ENCODE assay signal across 8 cellular contexts in the genomic region with DNA sequence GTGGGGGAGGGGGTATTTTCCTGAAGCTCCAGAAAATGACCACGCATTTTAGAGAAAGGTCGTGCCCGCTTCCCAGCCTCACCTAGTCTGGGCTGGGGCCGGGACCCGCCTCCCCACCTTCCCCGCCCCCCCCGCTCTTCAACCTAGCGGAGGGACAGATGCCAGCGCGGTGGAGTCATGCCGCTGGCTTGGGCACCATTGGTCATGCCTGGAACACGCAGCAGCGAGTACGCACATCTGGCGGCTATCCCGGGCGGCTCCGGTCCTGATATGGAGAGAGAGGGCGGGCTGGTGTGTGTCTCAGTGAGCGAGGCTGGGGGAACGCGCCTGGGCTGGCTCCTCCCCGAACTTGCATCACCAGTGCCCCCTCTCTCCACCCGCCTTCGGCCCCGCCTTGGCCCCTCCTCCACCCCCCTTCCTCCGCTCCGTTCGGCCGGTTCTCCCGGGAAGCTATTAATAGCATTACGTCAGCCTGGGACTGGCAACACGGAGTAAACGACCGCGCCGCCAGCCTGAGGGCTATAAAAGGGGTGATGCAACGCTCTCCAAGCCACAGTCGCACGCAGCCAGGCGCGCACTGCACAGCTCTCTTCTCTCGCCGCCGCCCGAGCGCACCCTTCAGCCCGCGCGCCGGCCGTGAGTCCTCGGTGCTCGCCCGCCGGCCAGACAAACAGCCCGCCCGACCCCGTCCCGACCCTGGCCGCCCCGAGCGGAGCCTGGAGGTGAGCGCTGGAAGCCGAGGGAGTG. TPM values are rescaled to one million over a fixed set of nuclear protein-coding genes. Genes with fewer than 3 reads are reported as not detected.
DNase-seq lines count a peak whose midpoint lies in the region; ATAC-seq and TF ChIP-seq lines count a peak whose summit lies in the region.

Gene ATF3, plus strand, starts transcription at position 553 of the 747 bp plus-strand sequence. CDS start 6,261 bp downstream, outside the sequence.

- DNase-seq in NCI-H524 treated with DMSO at 0.1 percent for 48 hours (lab: John Stamatoyannopoulos, UW) (peak; percentile 80), coronary artery (ENCODE audit: low spot score) (peak; percentile 100), left kidney (ENCODE audit: low read depth, low spot score) (peak; percentile 98)
- peak; percentile 97 for DNase-seq in activated CD4-positive, alpha-beta T cell treated with anti-CD3 and anti-CD28 coated beads, Interleukin-2, amount 10 ng/mL, durations not matched to agents 24 days and 14 days
- DNase-seq in stimulated activated CD4-positive, alpha-beta T cell treated with anti-CD3 and anti-CD28 coated beads, Interleukin-1b, Interleukin-23, amount 100 ng/mL, for 48 hours = peak; percentile 95

- peaks cover 10 to 60% (median 40%) of the 10 kb centered on the region in 11 experiments; a peak in 20 of 22 replicates for H4K20me1 ChIP-seq in BLaER1 treated with 17β-estradiol and CSF1 and Interleukin-3, amounts not matched to agents 10 nM and 100 nM

- H3K4me3 Mint-ChIP-seq in activated CD4-positive, alpha-beta T cell treated with anti-CD3 and anti-CD28 coated beads, Interleukin-2, amount 10 ng/mL, durations not matched to agents 24 days and 14 days = peak within 1 kb of the TSS; percentile 90

- H3K9ac ChIP-seq in BLaER1 treated with 17β-estradiol and CSF1 and Interleukin-3, amounts not matched to agents 10 nM and 100 nM = peak within 1 kb of the TSS; percentile 91 to 100 (median 96)

- H3K27me3 Mint-ChIP-seq in activated CD4-positive, alpha-beta T cell treated with anti-CD3 and anti-CD28 coated beads, Interleukin-2, amount 10 ng/mL, durations not matched to agents 24 days and 14 days = peaks cover 38% of the 10 kb centered on the region

- H3K27me3 ChIP-seq in BLaER1 treated with 17β-estradiol and CSF1 and Interleukin-3, amounts not matched to agents 10 nM and 100 nM = peaks cover 43 to 58% (median 49%) of the 10 kb centered on the region in 11 experiments

- H3K36me3 Mint-ChIP-seq in activated CD4-positive, alpha-beta T cell treated with anti-CD3 and anti-CD28 coated beads, Interleukin-2, amount 10 ng/mL, durations not matched to agents 24 days and 14 days (ENCODE audit: low read depth) = peaks cover 11% of the 10 kb centered on the region

- no peak for TF ChIP-seq CTCF in coronary artery (IDR thresholded peaks at IDR 0.05)

- H3K9me3 ChIP-seq in BLaER1 treated with 17β-estradiol and CSF1 and Interleukin-3, amounts not matched to agents 10 nM and 100 nM (replicated peaks in 1 of 11) = 0 out of 22 replicates have a peak, but pooled peaks cover 0 to 4% (median 0%) of the 10 kb centered on the region in 11 experiments

- peaks cover 28 to 53% (median 44%) of the 10 kb centered on the region in 10 experiments for H3K4me1 ChIP-seq in BLaER1 treated with 17β-estradiol and CSF1 and Interleukin-3, amounts not matched to agents 10 nM and 100 nM

- peaks cover 0 to 24% (median under 1%) of the 10 kb centered on the region in 11 experiments; a peak in 4 of 22 replicates for H3K36me3 ChIP-seq in BLaER1 treated with 17β-estradiol and CSF1 and Interleukin-3, amounts not matched to agents 10 nM and 100 nM

- H3K27ac Mint-ChIP-seq in activated CD4-positive, alpha-beta T cell treated with anti-CD3 and anti-CD28 coated beads, Interleukin-2, amount 10 ng/mL, durations not matched to agents 24 days and 14 days = peak within 1 kb of the TSS; percentile 96

- peak within 1 kb of the TSS; percentile 94 to 100 (median 99) for H3K4me2 ChIP-seq in BLaER1 treated with 17β-estradiol and CSF1 and Interleukin-3, amounts not matched to agents 10 nM and 100 nM

- no peaks in the 10 kb centered on the region for H3K9me3 Mint-ChIP-seq in activated CD4-positive, alpha-beta T cell treated with anti-CD3 and anti-CD28 coated beads, Interleukin-2, amount 10 ng/mL, durations not matched to agents 24 days and 14 days

- intact Hi-C loops in activated CD4-positive, alpha-beta T cell treated with anti-CD3 and anti-CD28 coated beads, Interleukin-2, amount 10 ng/mL, durations not matched to agents 24 days and 14 days (cut with micrococcal nuclease) = loop anchor here (1.0 to 10.0 kb wide), 11 partner anchors 22 to 1031 kb away; partner anchors contain the start of genes DTL, FLVCR1, INTS7 and NENF

- H3K4me1 Mint-ChIP-seq in activated CD4-positive, alpha-beta T cell treated with anti-CD3 and anti-CD28 coated beads, Interleukin-2, amount 10 ng/mL, durations not matched to agents 24 days and 14 days = peaks cover 50% of the 10 kb centered on the region

- H3K27ac ChIP-seq in BLaER1 treated with 17β-estradiol and CSF1 and Interleukin-3, amounts not matched to agents 10 nM and 100 nM = peak within 1 kb of the TSS; percentile 88 to 99 (median 94)
- peak within 1 kb of the TSS; percentile 99 for H3K27ac ChIP-seq in coronary artery

- peak within 1 kb of the TSS; percentile 69 to 86 (median 81) for H3K4me3 ChIP-seq in BLaER1 treated with 17β-estradiol and CSF1 and Interleukin-3, amounts not matched to agents 10 nM and 100 nM
- H3K4me3 ChIP-seq in coronary artery = peak within 1 kb of the TSS; percentile 88

- peak; percentile 71 for ATAC-seq in GM19324 (IDR thresholded peaks at IDR 0.05; ENCODE audit: low FRiP score, unreplicated experiment)
- peak; percentile 69 for ATAC-seq in HG03460 (IDR thresholded peaks at IDR 0.05; ENCODE audit: unreplicated experiment)

RNA-seq across cellular contexts. Expression of gene ATF3, which starts in this region (rescaled TPM):
- total RNA-seq in activated CD4-positive, alpha-beta T cell treated with anti-CD3 and anti-CD28 coated beads, Interleukin-2, amount 10 ng/mL, durations not matched to agents 24 days and 14 days = 21.2 and 29.5 TPM in 2 replicates

Comparison
In these comparisons a context has a peak if more than half of its experiments do, and no peak if none do; other contexts are left out.
1. Peak in every context shown above with its lines: DNase-seq, ATAC-seq, H3K4me3 ChIP-seq and H3K27ac ChIP-seq.